ENCODE assay signal across 16 cellular contexts in the genomic region with DNA sequence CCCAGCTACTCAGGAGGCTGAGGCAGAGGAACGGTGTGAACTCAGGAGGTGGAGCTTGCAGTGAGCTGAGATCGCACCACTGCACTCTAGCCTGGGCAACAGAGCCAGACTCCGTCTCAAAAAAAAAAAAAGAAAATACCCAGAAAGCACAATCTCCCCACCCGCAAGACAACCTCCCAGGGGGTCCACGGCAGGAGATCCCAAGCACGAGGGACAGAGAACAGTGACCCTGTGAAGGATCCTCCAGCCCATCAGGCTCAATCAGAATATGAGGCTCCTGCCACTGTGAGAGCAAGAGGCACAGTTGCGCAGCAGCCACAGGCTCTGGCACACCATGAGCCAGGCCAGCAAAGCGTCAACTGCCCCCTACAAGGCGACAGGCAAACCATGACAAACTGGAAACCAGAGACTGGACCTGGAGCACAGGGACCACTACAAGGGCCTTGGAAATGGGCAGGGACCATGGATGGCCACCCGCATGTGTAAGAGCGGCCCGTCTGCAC.
"Had no signal": no experiment of that assay in that cellular context is flagged by ENCODE, and none has a peak within 500 bp of the region (broad histone marks: within the 10 kb centered on the region; RNA-seq: fewer than 3 reads in every experiment).

No MANE protein-coding gene starts in this region.

- FAIRE-seq: endometrium had no signal

- H3K9me3 ChIP-seq: breast epithelium, neutrophil, suprapubic skin, upper lobe of right lung had no signal

- H3K27me3 ChIP-seq: breast epithelium, neutrophil, suprapubic skin, upper lobe of right lung had no signal

- H3K27ac ChIP-seq: neutrophil, suprapubic skin had no signal

- H3K27ac Mint-ChIP-seq: activated CD4-positive, alpha-beta memory T cell treated with anti-CD3 and anti-CD28 coated beads, Interleukin-2, amount 10 ng/mL, durations not matched to agents 7 days and 5 days; activated T-cell treated with anti-CD3 and anti-CD28 coated beads, Interleukin-2, amount 50 U/mL, for 72 hours had no signal

- DNase-seq: activated CD4-positive, alpha-beta memory T cell treated with anti-CD3 and anti-CD28 coated beads, Interleukin-2, amount 10 ng/mL, durations not matched to agents 7 days and 5 days; activated CD4-positive, alpha-beta T cell treated with anti-CD3 and anti-CD28 coated beads for 1 hour; activated gamma-delta T cell treated with Interleukin-2 at 50 U/mL for 16 hours; activated T-cell treated with anti-CD3 and anti-CD28 coated beads, Interleukin-2, amount 50 U/mL, for 72 hours; hypothalamus; naive B cell; stimulated activated CD4-positive, alpha-beta T cell treated with anti-CD3 and anti-CD28 coated beads, Interleukin-2, amount 100 ng/mL, for 24 hours; stimulated activated naive CD4-positive, alpha-beta T cell had no signal

- ATAC-seq: activated T-cell treated with anti-CD3 and anti-CD28 coated beads, Interleukin-2, amount 50 U/mL, for 72 hours; esophagus mucosa; left cardiac atrium; upper lobe of right lung had no signal

- H3K36me3 ChIP-seq: breast epithelium, neutrophil, suprapubic skin, upper lobe of right lung had no signal

- H3K27me3 Mint-ChIP-seq: activated CD4-positive, alpha-beta memory T cell treated with anti-CD3 and anti-CD28 coated beads, Interleukin-2, amount 10 ng/mL, durations not matched to agents 7 days and 5 days; naive B cell had no signal

- H3K4me3 Mint-ChIP-seq: activated CD4-positive, alpha-beta memory T cell treated with anti-CD3 and anti-CD28 coated beads, Interleukin-2, amount 10 ng/mL, durations not matched to agents 7 days and 5 days; activated T-cell treated with anti-CD3 and anti-CD28 coated beads, Interleukin-2, amount 50 U/mL, for 72 hours had no signal

- H3K36me3 Mint-ChIP-seq: naive B cell had no signal

- H3K4me3 ChIP-seq: breast epithelium, lung, suprapubic skin, upper lobe of right lung had no signal

- H3K9me3 Mint-ChIP-seq: activated CD4-positive, alpha-beta memory T cell treated with anti-CD3 and anti-CD28 coated beads, Interleukin-2, amount 10 ng/mL, durations not matched to agents 7 days and 5 days; activated T-cell treated with anti-CD3 and anti-CD28 coated beads, Interleukin-2, amount 50 U/mL, for 72 hours; naive B cell had no signal
